Comparison of ENCODE assay signal across 8 cellular contexts in the genomic region with DNA sequence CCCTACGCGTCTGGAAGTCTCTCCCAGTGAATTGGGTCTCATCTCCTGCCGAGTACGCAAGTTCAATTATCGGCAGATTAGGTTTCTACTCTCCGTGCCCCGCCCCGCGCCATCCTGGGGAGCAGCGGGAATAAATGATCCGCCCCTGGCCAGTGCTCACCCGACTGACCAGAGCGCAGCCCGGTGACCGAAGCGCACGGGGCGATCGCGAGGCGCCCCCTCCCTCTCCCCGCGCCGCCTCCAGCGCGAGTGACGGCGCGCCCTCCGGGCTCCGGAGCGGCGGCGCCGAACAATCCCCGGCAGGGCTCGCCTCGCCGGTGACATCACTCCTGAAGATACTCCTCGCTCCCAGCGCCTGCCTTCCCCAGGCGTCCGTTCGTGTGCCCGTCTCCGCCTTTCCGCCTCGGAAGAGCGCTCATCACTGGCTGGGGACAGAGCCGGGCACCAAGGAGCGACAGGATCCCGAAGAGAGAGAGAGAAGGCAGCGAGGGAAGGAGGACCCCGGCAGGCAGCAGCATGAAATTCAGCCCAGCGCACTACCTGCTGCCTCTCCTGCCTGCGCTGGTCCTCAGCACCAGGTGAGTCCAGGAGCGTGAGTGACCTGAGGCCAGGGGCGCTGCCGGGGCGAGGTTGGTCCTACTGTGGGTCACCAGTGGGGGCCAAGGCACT. TPM values are rescaled to one million over a fixed set of nuclear protein-coding genes. Genes with fewer than 3 reads are reported as not detected.
DNase-seq lines count a peak whose midpoint lies in the region; ATAC-seq, FAIRE-seq and TF ChIP-seq lines count a peak whose summit lies in the region.

TSS of gene LUZP2 (plus strand) at position 326 of the 669 bp plus-strand sequence.

- H3K9me3 Mint-ChIP-seq in GM23338 = no peaks in the 10 kb centered on the region

- peak within 1 kb of the TSS; percentile 100 for H2AFZ ChIP-seq in GM23338

- no peak within 1 kb of the TSS for H3K27ac Mint-ChIP-seq in GM23338

- no peaks in the 10 kb centered on the region for H4K20me1 ChIP-seq in GM23338 (replicated peaks; ENCODE audit: insufficient read depth)

- no peak for FAIRE-seq in pancreas (lab: Jason Lieb, UNC)

- peaks cover 7% of the 10 kb centered on the region for H3K27me3 Mint-ChIP-seq in GM23338 (ENCODE audit: insufficient read depth, low read depth, poor library complexity)

- no peaks in the 10 kb centered on the region for H3K36me3 Mint-ChIP-seq in GM23338 (ENCODE audit: low read depth)

- H3K27me3 ChIP-seq in GM23338 (ENCODE audit: insufficient read depth) (peaks cover 43% of the 10 kb centered on the region), SJCRH30 (peaks cover 9% of the 10 kb centered on the region), pancreas (no peaks in the 10 kb centered on the region)

- peaks cover 9% of the 10 kb centered on the region for H3K4me1 Mint-ChIP-seq in GM23338

- no peak within 1 kb of the TSS; the same call in 1 of the 2 replicates for H3K27ac ChIP-seq in GM23338 (ENCODE audit: low read depth)
- H3K27ac ChIP-seq in SJCRH30 = 0 out of 2 replicates have a peak within 1 kb of the TSS, but pooled peaks have one; percentile 18
- no peak within 1 kb of the TSS for H3K27ac ChIP-seq in pancreas

- WGBS in pancreas, 2 donors = 1 to 2% methylated on average over 59 to 60 of the region's 60 CpGs

- peak within 1 kb of the TSS; percentile 89 for H3K4me2 ChIP-seq in GM23338

- H3K9me3 ChIP-seq in SJCRH30 (replicated peaks) (no peaks in the 10 kb centered on the region), pancreas (no peaks in the 10 kb centered on the region)

- no peaks in the 10 kb centered on the region for H3K9me2 ChIP-seq in GM23338 (ENCODE audit: insufficient read depth)

- TF ChIP-seq CTCF in GM23338 (conservative IDR thresholded peaks at IDR 0.05; ENCODE audit: low read depth in 2 of 2) (peak in 1 of 2 experiments; percentile 33; a peak in 2 of 4 replicates), pancreas (IDR thresholded peaks at IDR 0.05) (no peak)

- DNase-seq in GM23338 (ENCODE audit: low spot score) (peak; percentile 86), SJCRH30 (peak; percentile 41 to 68), glomerular visceral epithelial cell (ENCODE audit: extremely low spot score) (peak; percentile 60), pancreas (peak in 4 of 6 donors; percentile 13 to 61 (median 41))
- no peak for DNase-seq in effector CD8-positive, alpha-beta T cell (lab: John Stamatoyannopoulos, UW)
- DNase-seq in activated CD8-positive, alpha-beta memory T cell treated with anti-CD3 and anti-CD28 coated beads for 24 hours = no peak

- ATAC-seq in GM23338 (peak; percentile 94), pancreas (peak; percentile 67 to 89 (median 82)), GM21367 (IDR thresholded peaks at IDR 0.05; ENCODE audit: unreplicated experiment) (no peak), HG02678 (IDR thresholded peaks at IDR 0.05; ENCODE audit: unreplicated experiment) (no peak)

- peak within 1 kb of the TSS; percentile 82 for H3K4me3 Mint-ChIP-seq in GM23338

- H3K4me1 ChIP-seq in GM23338 (ENCODE audit: insufficient read depth) (peaks cover 13% of the 10 kb centered on the region; the same call in 1 of the 2 replicates), SJCRH30 (no peaks in the 10 kb centered on the region), pancreas (no peaks in the 10 kb centered on the region)

- intact Hi-C loops in pancreas (cut with DNase I) = no loop called here

- H3K4me3 ChIP-seq in GM23338 = peak within 1 kb of the TSS; percentile 76
- peak within 1 kb of the TSS; percentile 57 for H3K4me3 ChIP-seq in SJCRH30
- peak within 1 kb of the TSS; percentile 11 to 48 (median 24) for H3K4me3 ChIP-seq in pancreas

- H3F3A ChIP-seq in GM23338 (replicated peaks; ENCODE audit: low read depth) = 0 out of 2 replicates have a peak, but pooled peaks cover 6% of the 10 kb centered on the region

- H3K79me2 ChIP-seq in GM23338 (replicated peaks; ENCODE audit: insufficient read depth) = no peaks in the 10 kb centered on the region

- H3K36me3 ChIP-seq in GM23338 (ENCODE audit: insufficient read depth) (no peaks in the 10 kb centered on the region), SJCRH30 (no peaks in the 10 kb centered on the region), pancreas (no peaks in the 10 kb centered on the region)

TF ChIP-seq in GM23338, 12 proteins besides CTCF, POLR2A, EP300 and RAD21:
- TF ChIP-seq ZNF114 (CRISPR knock-in tag; IDR thresholded peaks at IDR 0.05) (no peak), EZH2 (IDR thresholded peaks at IDR 0.05; ENCODE audit: low read depth, unreplicated experiment) (peak; percentile 5), EZH2phosphoT487 (IDR thresholded peaks at IDR 0.05; ENCODE audit: unreplicated experiment) (no peak), CREB1 (CRISPR knock-in tag; IDR thresholded peaks at IDR 0.05; ENCODE audit: low read depth) (peak; percentile 58; the same call in 1 of the 2 replicates), ZNF331 (CRISPR knock-in tag; IDR thresholded peaks at IDR 0.05; ENCODE audit: low read depth) (no peak)
- TF ChIP-seq, protein P1, sequence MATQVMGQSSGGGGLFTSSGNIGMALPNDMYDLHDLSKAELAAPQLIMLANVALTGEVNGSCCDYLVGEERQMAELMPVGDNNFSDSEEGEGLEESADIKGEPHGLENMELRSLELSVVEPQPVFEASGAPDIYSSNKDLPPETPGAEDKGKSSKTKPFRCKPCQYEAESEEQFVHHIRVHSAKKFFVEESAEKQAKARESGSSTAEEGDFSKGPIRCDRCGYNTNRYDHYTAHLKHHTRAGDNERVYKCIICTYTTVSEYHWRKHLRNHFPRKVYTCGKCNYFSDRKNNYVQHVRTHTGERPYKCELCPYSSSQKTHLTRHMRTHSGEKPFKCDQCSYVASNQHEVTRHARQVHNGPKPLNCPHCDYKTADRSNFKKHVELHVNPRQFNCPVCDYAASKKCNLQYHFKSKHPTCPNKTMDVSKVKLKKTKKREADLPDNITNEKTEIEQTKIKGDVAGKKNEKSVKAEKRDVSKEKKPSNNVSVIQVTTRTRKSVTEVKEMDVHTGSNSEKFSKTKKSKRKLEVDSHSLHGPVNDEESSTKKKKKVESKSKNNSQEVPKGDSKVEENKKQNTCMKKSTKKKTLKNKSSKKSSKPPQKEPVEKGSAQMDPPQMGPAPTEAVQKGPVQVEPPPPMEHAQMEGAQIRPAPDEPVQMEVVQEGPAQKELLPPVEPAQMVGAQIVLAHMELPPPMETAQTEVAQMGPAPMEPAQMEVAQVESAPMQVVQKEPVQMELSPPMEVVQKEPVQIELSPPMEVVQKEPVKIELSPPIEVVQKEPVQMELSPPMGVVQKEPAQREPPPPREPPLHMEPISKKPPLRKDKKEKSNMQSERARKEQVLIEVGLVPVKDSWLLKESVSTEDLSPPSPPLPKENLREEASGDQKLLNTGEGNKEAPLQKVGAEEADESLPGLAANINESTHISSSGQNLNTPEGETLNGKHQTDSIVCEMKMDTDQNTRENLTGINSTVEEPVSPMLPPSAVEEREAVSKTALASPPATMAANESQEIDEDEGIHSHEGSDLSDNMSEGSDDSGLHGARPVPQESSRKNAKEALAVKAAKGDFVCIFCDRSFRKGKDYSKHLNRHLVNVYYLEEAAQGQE (IDR thresholded peaks at IDR 0.05; ENCODE audit: unreplicated experiment) = no peak

RNA-seq across cellular contexts. Expression of gene LUZP2, which starts in this region (rescaled TPM):
- 2.6 and 9.2 TPM in 2 replicates for total RNA-seq in GM23338 (2014; rRNA removed; shearing (Covaris generic))
- polyA plus RNA-seq in GM23338 (2016; fragmentation: Nextera tagmentation; extraction: Ambion mirVana) (2.0 and 3.8 TPM in 2 replicates), pancreas (under 1 TPM; 0.04 to 0.07 TPM)
- 25.1 and 28.3 TPM in 2 replicates for total RNA-seq in SJCRH30 (2014; rRNA removed; shearing (Covaris generic))
- total RNA-seq in pancreas = under 1 TPM in 3 of 6 donors, not detected in 3; 0.06 to 0.19 (median 0.16) TPM

Comparison
In these comparisons a context has a peak if more than half of its experiments do, and no peak if none do; other contexts are left out.
1. Peak in DNase-seq, ATAC-seq and H3K4me3 ChIP-seq in pancreas; RNA of the gene not detected or under 1 TPM.
2. DNase-seq: peak in GM23338 (single experiment), SJCRH30 (2 of 2) and glomerular visceral epithelial cell (single experiment); none in effector CD8-positive, alpha-beta T cell (single experiment) and activated CD8-positive, alpha-beta memory T cell treated with anti-CD3 and anti-CD28 coated beads for 24 hours (single experiment).
3. H3K4me3 ChIP-seq: peak in every context shown above with its lines; median percentile 76 in GM23338; 57 in SJCRH30; 24 in pancreas.